In the genomic region with DNA sequence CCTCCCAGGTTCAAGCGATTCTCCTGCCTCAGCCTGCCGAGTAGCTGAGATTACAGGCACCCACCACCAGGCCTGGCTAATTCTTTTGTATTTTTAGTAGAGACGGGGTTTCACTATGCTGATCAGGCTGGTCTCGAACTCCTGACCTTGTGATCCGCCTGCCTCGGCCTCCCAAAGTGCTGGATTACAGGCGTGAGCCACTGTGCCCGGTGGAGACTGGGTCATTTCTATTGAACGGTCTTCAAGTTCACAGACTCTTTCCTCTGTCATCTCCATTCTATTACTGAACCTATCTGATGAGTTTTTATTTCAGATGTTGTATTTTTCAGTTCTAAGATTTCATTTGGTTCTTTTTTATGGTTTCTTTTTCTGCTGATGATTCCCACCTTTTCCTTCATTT, we compare ENCODE assay signal across 1 cellular context. TPM values are rescaled to one million over a fixed set of nuclear protein-coding genes. Genes with fewer than 3 reads are reported as not detected.
"Had no signal": no experiment of that assay in that cellular context is flagged by ENCODE, and none has a peak within 500 bp of the region (broad histone marks: within the 10 kb centered on the region; RNA-seq: fewer than 3 reads in every experiment).

No MANE protein-coding gene starts in this region.

RNA-seq across cellular contexts. Expression of gene ZNF512, which starts 12.6 kb away (rescaled TPM):
- total RNA-seq: PC-3 had no signal
